Comparison of ENCODE assay signal across 28 cellular contexts in genomic region chr12:109222062-109222461, GRCh38.
"Had no signal": no experiment of that assay in that cellular context is flagged by ENCODE, and none has a peak within 500 bp of the region (broad histone marks: within the 10 kb centered on the region; RNA-seq: fewer than 3 reads in every experiment).

No MANE protein-coding gene starts in this region.

- H3K27me3 Mint-ChIP-seq: activated naive CD8-positive, alpha-beta T cell; stimulated activated memory B cell treated with anti-CD40 and anti-IgM and Interleukin-4, amounts not matched to agents 10 μg/mL and 1 μg/mL and 100 μg/mL, for 72 hours had no signal

- ATAC-seq: activated CD4-positive, CD25-positive, alpha-beta regulatory T cell treated with anti-CD3 and anti-CD28 coated beads, Interleukin-2, amount 50 U/mL, for 24 hours; gastroesophageal sphincter; sciatic nerve; stimulated activated memory B cell treated with anti-CD40 and anti-IgM and Interleukin-4, amounts not matched to agents 10 μg/mL and 1 μg/mL and 100 μg/mL, for 72 hours had no signal

- H3K36me3 ChIP-seq: colonic mucosa had no signal

- H3K9me3 ChIP-seq: colonic mucosa, gastroesophageal sphincter, mucosa of descending colon, tibial nerve had no signal

- H3K9me3 Mint-ChIP-seq: nephron; stimulated activated memory B cell treated with anti-CD40 and anti-IgM and Interleukin-4, amounts not matched to agents 10 μg/mL and 1 μg/mL and 100 μg/mL, for 72 hours; T-helper 2 cell treated with Interferon-gamma antibody and Interleukin-4, amounts not matched to agents 5 μg/mL and 100 μg/mL, for 36 hours had no signal

- DNase-seq: activated CD4-positive, alpha-beta T cell treated with anti-CD3 and anti-CD28 coated beads for 48 hours; activated CD4-positive, alpha-beta T cell treated with anti-CD3 and anti-CD28 coated beads, Interleukin-2, amount 50 U/mL, for 48 hours; activated CD8-positive, alpha-beta memory T cell treated with anti-CD3 and anti-CD28 coated beads for 24 hours; activated effector memory CD4-positive, alpha-beta T cell treated with Interleukin-2 at 50 U/mL for 16 hours; activated naive CD4-positive, alpha-beta T cell treated with Interleukin-2 at 50 U/mL for 16 hours; anterior cingulate cortex; colonic mucosa; dorsolateral prefrontal cortex; effector memory CD4-positive, alpha-beta T cell; head of caudate nucleus; mesendoderm; mucosa of descending colon; nucleus accumbens; small intestine; stimulated activated CD4-positive, alpha-beta T cell treated with anti-CD3 and anti-CD28 coated beads, Interleukin-1b, Interleukin-23, amount 100 ng/mL, for 48 hours; stimulated activated CD4-positive, alpha-beta T cell treated with anti-CD3 and anti-CD28 coated beads, Interleukin-4, amount 100 ng/mL, for 4 hours; stimulated activated CD8-positive, alpha-beta memory T cell treated with anti-CD3 and anti-CD28 coated beads, Interleukin-4, amount 100 ng/mL, for 48 hours; T-helper 1 cell had no signal

- H3K27ac ChIP-seq: colonic mucosa, dorsolateral prefrontal cortex, gastroesophageal sphincter, parathyroid adenoma, tibial nerve had no signal

- H3K27ac Mint-ChIP-seq: activated naive CD8-positive, alpha-beta T cell; nephron; stimulated activated memory B cell treated with anti-CD40 and anti-IgM and Interleukin-4, amounts not matched to agents 10 μg/mL and 1 μg/mL and 100 μg/mL, for 72 hours; T-helper 2 cell treated with Interferon-gamma antibody and Interleukin-4, amounts not matched to agents 5 μg/mL and 100 μg/mL, for 36 hours had no signal

- H3K9ac ChIP-seq: parathyroid adenoma had no signal

- H3K4me3 ChIP-seq: colonic mucosa, dorsolateral prefrontal cortex, gastroesophageal sphincter, lung, mucosa of descending colon, tibial nerve had no signal

- H3K4me3 Mint-ChIP-seq: activated naive CD8-positive, alpha-beta T cell; nephron; stimulated activated memory B cell treated with anti-CD40 and anti-IgM and Interleukin-4, amounts not matched to agents 10 μg/mL and 1 μg/mL and 100 μg/mL, for 72 hours; T-helper 2 cell treated with Interferon-gamma antibody and Interleukin-4, amounts not matched to agents 5 μg/mL and 100 μg/mL, for 36 hours had no signal

- H3K4me1 Mint-ChIP-seq: nephron; stimulated activated memory B cell treated with anti-CD40 and anti-IgM and Interleukin-4, amounts not matched to agents 10 μg/mL and 1 μg/mL and 100 μg/mL, for 72 hours had no signal

- H2AFZ ChIP-seq: parathyroid adenoma had no signal

- H3K27me3 ChIP-seq: colonic mucosa, dorsolateral prefrontal cortex, gastroesophageal sphincter, tibial nerve had no signal

- H3K4me1 ChIP-seq: colonic mucosa, gastroesophageal sphincter, parathyroid adenoma, tibial nerve had no signal
